ENCODE assay signal across 8 cellular contexts in genomic region chr14:103528158-103528511, GRCh38. TPM values are rescaled to one million over a fixed set of nuclear protein-coding genes. Genes with fewer than 3 reads are reported as not detected.
DNase-seq lines count a peak whose midpoint lies in the region; ATAC-seq and TF ChIP-seq lines count a peak whose summit lies in the region.

No MANE protein-coding gene starts in this region.

- no peak for TF ChIP-seq CTCF in left ventricle myocardium inferior (IDR thresholded peaks at IDR 0.05; ENCODE audit: borderline replicate concordance)
- no peak for TF ChIP-seq CTCF in sigmoid colon (IDR thresholded peaks at IDR 0.05)

- H3K4me3 ChIP-seq in left ventricle myocardium inferior: peak overlapping the region; percentile 89
- peak overlapping the region in 3 of 4 donors; percentile 95 to 96 (median 96) for H3K4me3 ChIP-seq in sigmoid colon

- ATAC-seq in GM21528 (IDR thresholded peaks at IDR 0.05; ENCODE audit: low FRiP score, unreplicated experiment) (no peak), HG03565 (IDR thresholded peaks at IDR 0.05; ENCODE audit: unreplicated experiment) (no peak)

- peak overlapping the region; percentile 98 for H3K4me3 Mint-ChIP-seq in T-helper 1 cell treated with Interleukin-12 subunit alpha and Interleukin-12 subunit beta and Interleukin-4 antibody, amounts not matched to agents 30 μg/mL and 1 μg/mL, for 36 hours
- peak overlapping the region; percentile 94 for H3K4me3 Mint-ChIP-seq in activated CD4-positive, alpha-beta memory T cell treated with anti-CD3 and anti-CD28 coated beads for 36 hours

- H3K27ac ChIP-seq in left ventricle myocardium inferior (replicated peaks) (peak overlapping the region; percentile 96), sigmoid colon (peak overlapping the region; percentile 90 to 98 (median 93))

- 16 to 49% methylated on average over 9 of the region's 9 CpGs for WGBS in sigmoid colon, 2 donors

- no peak for TF ChIP-seq POLR2A in sigmoid colon (IDR thresholded peaks at IDR 0.05)

- peak overlapping the region; percentile 93 for H3K27ac Mint-ChIP-seq in T-helper 1 cell treated with Interleukin-12 subunit alpha and Interleukin-12 subunit beta and Interleukin-4 antibody, amounts not matched to agents 30 μg/mL and 1 μg/mL, for 36 hours
- H3K27ac Mint-ChIP-seq in activated CD4-positive, alpha-beta memory T cell treated with anti-CD3 and anti-CD28 coated beads for 36 hours: peak overlapping the region; percentile 85

- peaks cover 2% of the 10 kb centered on the region for H3K36me3 Mint-ChIP-seq in T-helper 1 cell treated with Interleukin-12 subunit alpha and Interleukin-12 subunit beta and Interleukin-4 antibody, amounts not matched to agents 30 μg/mL and 1 μg/mL, for 36 hours (ENCODE audit: low read depth)
- peaks cover 4% of the 10 kb centered on the region for H3K36me3 Mint-ChIP-seq in activated CD4-positive, alpha-beta memory T cell treated with anti-CD3 and anti-CD28 coated beads for 36 hours

- H3K27me3 Mint-ChIP-seq in T-helper 1 cell treated with Interleukin-12 subunit alpha and Interleukin-12 subunit beta and Interleukin-4 antibody, amounts not matched to agents 30 μg/mL and 1 μg/mL, for 36 hours (ENCODE audit: low read depth): peaks cover 17% of the 10 kb centered on the region
- peaks cover 4% of the 10 kb centered on the region for H3K27me3 Mint-ChIP-seq in activated CD4-positive, alpha-beta memory T cell treated with anti-CD3 and anti-CD28 coated beads for 36 hours

- CTCF ChIA-PET in activated CD4-positive, alpha-beta memory T cell treated with anti-CD3 and anti-CD28 coated beads for 36 hours (lab: Charles Lee): interaction anchor here (1.6 to 4.7 kb wide), 2 partner anchors 10 to 18 kb away, joined by 5 to 38 read pairs; no protein-coding TSS in a partner anchor

- POLR2A ChIA-PET in activated CD4-positive, alpha-beta memory T cell treated with anti-CD3 and anti-CD28 coated beads for 36 hours (lab: Charles Lee): interaction anchor here (1.1 to 1.3 kb wide), 2 partner anchors 11 to 34 kb away, joined by 3 to 4 read pairs; partner anchors contain the start of gene BAG5

- no peaks in the 10 kb centered on the region for H3K9me3 ChIP-seq in left ventricle myocardium inferior (replicated peaks)
- no peaks in the 10 kb centered on the region for H3K9me3 ChIP-seq in sigmoid colon

- H3K36me3 ChIP-seq in left ventricle myocardium inferior: peaks cover 7% of the 10 kb centered on the region
- H3K36me3 ChIP-seq in sigmoid colon: peaks cover 0 to 9% (median 3%) of the 10 kb centered on the region in 4 donors

- peaks cover 77% of the 10 kb centered on the region for H3K4me1 ChIP-seq in left ventricle myocardium inferior
- peaks cover 0 to 90% (median 81%) of the 10 kb centered on the region in 4 donors for H3K4me1 ChIP-seq in sigmoid colon

- H3K9me3 Mint-ChIP-seq in T-helper 1 cell treated with Interleukin-12 subunit alpha and Interleukin-12 subunit beta and Interleukin-4 antibody, amounts not matched to agents 30 μg/mL and 1 μg/mL, for 36 hours: no peaks in the 10 kb centered on the region
- no peaks in the 10 kb centered on the region for H3K9me3 Mint-ChIP-seq in activated CD4-positive, alpha-beta memory T cell treated with anti-CD3 and anti-CD28 coated beads for 36 hours

- H3K27me3 ChIP-seq in left ventricle myocardium inferior (ENCODE audit: low read depth): no peaks in the 10 kb centered on the region
- no peaks in the 10 kb centered on the region for H3K27me3 ChIP-seq in sigmoid colon

- intact Hi-C loops in activated CD4-positive, alpha-beta memory T cell treated with anti-CD3 and anti-CD28 coated beads for 36 hours (cut with micrococcal nuclease): loop anchor here (2.0 to 10.0 kb wide), 2 partner anchors 35 to 193 kb away; partner anchors contain the start of genes BAG5, COA8 and EIF5
- intact Hi-C loops in left ventricle myocardium inferior (cut with micrococcal nuclease) (no loop called here), sigmoid colon (cut with DNase I) (no loop called here)

- no peak for DNase-seq in T-helper 1 cell
- no peak for DNase-seq in activated CD4-positive, alpha-beta memory T cell treated with anti-CD3 and anti-CD28 coated beads for 36 hours
- no peak for DNase-seq in left ventricle myocardium inferior
- peak; percentile 73 for DNase-seq in sigmoid colon
- no peak for DNase-seq in NCI-H226

- no peak for TF ChIP-seq EP300 in sigmoid colon (IDR thresholded peaks at IDR 0.05)

- peaks cover 17% of the 10 kb centered on the region for H3K4me1 Mint-ChIP-seq in T-helper 1 cell treated with Interleukin-12 subunit alpha and Interleukin-12 subunit beta and Interleukin-4 antibody, amounts not matched to agents 30 μg/mL and 1 μg/mL, for 36 hours (ENCODE audit: low read depth)
- H3K4me1 Mint-ChIP-seq in activated CD4-positive, alpha-beta memory T cell treated with anti-CD3 and anti-CD28 coated beads for 36 hours (ENCODE audit: low read depth): peaks cover 40% of the 10 kb centered on the region

RNA-seq across cellular contexts. Expression of gene TRMT61A, which starts 0.9 kb away (rescaled TPM):
- total RNA-seq in activated CD4-positive, alpha-beta memory T cell treated with anti-CD3 and anti-CD28 coated beads for 36 hours: 1 to 10 TPM; 7.4 to 7.6 TPM
- total RNA-seq in left ventricle myocardium inferior (5.9 TPM), sigmoid colon (10 to 100 TPM; 20.2 to 27.2 (median 22.7) TPM)
- 10 to 100 TPM in 1 of 3 donors, 1 to 10 TPM in 2; 4.2 to 18.1 (median 8.4) TPM for polyA plus RNA-seq in sigmoid colon

RNA-seq across cellular contexts. Expression of gene CKB, which starts 5.5 kb away (rescaled TPM):
- 1 to 10 TPM; 5.9 to 6.1 TPM for total RNA-seq in activated CD4-positive, alpha-beta memory T cell treated with anti-CD3 and anti-CD28 coated beads for 36 hours
- 661 TPM for total RNA-seq in left ventricle myocardium inferior
- 1,000 to 10,000 TPM; 1,303 to 1,696 (median 1,494) TPM for total RNA-seq in sigmoid colon
- polyA plus RNA-seq in sigmoid colon: 1,000 to 10,000 TPM in 2 of 3 donors, 100 to 1,000 TPM in 1; 905 to 2,176 (median 1,086) TPM

RNA-seq across cellular contexts. Expression of gene BAG5, which starts 34.3 kb away (rescaled TPM):
- total RNA-seq in activated CD4-positive, alpha-beta memory T cell treated with anti-CD3 and anti-CD28 coated beads for 36 hours: 10 to 100 TPM; 23.2 to 23.8 TPM
- total RNA-seq in left ventricle myocardium inferior (16.7 TPM), sigmoid colon (10 to 100 TPM; 18.6 to 27.1 (median 24.9) TPM)
- 10 to 100 TPM; 13.2 to 15.6 (median 14.6) TPM for polyA plus RNA-seq in sigmoid colon

RNA-seq across cellular contexts. Expression of gene COA8, which starts 34.6 kb away (rescaled TPM):
- total RNA-seq in activated CD4-positive, alpha-beta memory T cell treated with anti-CD3 and anti-CD28 coated beads for 36 hours: 10 to 100 TPM; 46.2 to 48.9 TPM
- total RNA-seq in left ventricle myocardium inferior: 48.3 TPM
- 10 to 100 TPM; 35.7 to 39.0 (median 37.5) TPM for total RNA-seq in sigmoid colon
- 10 to 100 TPM; 33.9 to 67.3 (median 65.7) TPM for polyA plus RNA-seq in sigmoid colon

Comparison
In these comparisons a context has a peak if more than half of its experiments do, and no peak if none do; other contexts are left out.
1. RNA of gene CKB, which starts 5.5 kb away (total RNA-seq): 1,303 to 1,696 TPM in sigmoid colon and 661 TPM in left ventricle myocardium inferior (single experiment); 5.9 to 6.1 TPM in activated CD4-positive, alpha-beta memory T cell treated with anti-CD3 and anti-CD28 coated beads for 36 hours; every median in the first group is over 10 times any median in the second.